ENCODE assay signal across 15 cellular contexts in genomic region chr5:11069041-11069440, GRCh38.
DNase-seq lines count a peak whose midpoint lies in the region; ATAC-seq, FAIRE-seq and TF ChIP-seq lines count a peak whose summit lies in the region.
"Had no signal": no experiment of that assay in that cellular context is flagged by ENCODE, and none has a peak within 500 bp of the region (broad histone marks: within the 10 kb centered on the region; RNA-seq: fewer than 3 reads in every experiment).

No MANE protein-coding gene starts in this region.

- no peak for TF ChIP-seq POLR2A in A549 (IDR thresholded peaks at IDR 0.05; ENCODE audit: low read length)

- H3K4me1 ChIP-seq in A549 (no peaks in the 10 kb centered on the region), mesendoderm (ENCODE audit: control insufficient read depth, low read depth, low read length) (no peaks in the 10 kb centered on the region)

- H3K27ac ChIP-seq in A549 (no peak overlapping the region), mesendoderm (ENCODE audit: low read depth, low read length) (no peak overlapping the region)

- H4K5ac ChIP-seq in mesendoderm (ENCODE audit: low read length) = no peak overlapping the region

- no peaks in the 10 kb centered on the region for H3K27me3 ChIP-seq in mesendoderm (ENCODE audit: insufficient read depth, low read length, poor library complexity)

- no peak overlapping the region for H4K8ac ChIP-seq in mesendoderm (ENCODE audit: low read depth, low read length)

- no peak overlapping the region for H3K4ac ChIP-seq in mesendoderm (ENCODE audit: low read depth, low read length)

- H3K4me2 ChIP-seq in A549 (no peak overlapping the region), mesendoderm (ENCODE audit: low read length) (no peak overlapping the region)

- H3K9me3 ChIP-seq in A549 = no peaks in the 10 kb centered on the region
- H3K9me3 ChIP-seq: MG63 had no signal

- no peak for TF ChIP-seq RAD21 in A549 (conservative IDR thresholded peaks at IDR 0.05 in 1 of 2, IDR thresholded peaks at IDR 0.05 in 1 of 2)

- no peak overlapping the region for H2AK5ac ChIP-seq in mesendoderm (ENCODE audit: low read length)

- no peaks in the 10 kb centered on the region for H3K9me3 Mint-ChIP-seq in T-helper 2 cell treated with Interferon-gamma antibody and Interleukin-4, amounts not matched to agents 5 μg/mL and 100 μg/mL, for 36 hours

- ATAC-seq in A549 = no peak

- no peak overlapping the region for H3K18ac ChIP-seq in mesendoderm (ENCODE audit: low read length)

- CTCF ChIA-PET in A549 (lab: Yijun Ruan, JAX) = no interaction called here

- POLR2A ChIA-PET in A549 (lab: Yijun Ruan, JAX) = no interaction called here

- no peak overlapping the region for H3K27ac Mint-ChIP-seq in T-helper 2 cell treated with Interferon-gamma antibody and Interleukin-4, amounts not matched to agents 5 μg/mL and 100 μg/mL, for 36 hours

- H3K4me1 Mint-ChIP-seq in T-helper 2 cell treated with Interferon-gamma antibody and Interleukin-4, amounts not matched to agents 5 μg/mL and 100 μg/mL, for 36 hours (ENCODE audit: low read depth) = no peaks in the 10 kb centered on the region

- no peak overlapping the region for H3K56ac ChIP-seq in mesendoderm (ENCODE audit: low read length)

- H3K27me3 Mint-ChIP-seq in T-helper 2 cell treated with Interferon-gamma antibody and Interleukin-4, amounts not matched to agents 5 μg/mL and 100 μg/mL, for 36 hours (ENCODE audit: low read depth) = no peaks in the 10 kb centered on the region

- no peak overlapping the region for H2BK5ac ChIP-seq in mesendoderm (ENCODE audit: low read length)

- no peak for DNase-seq in A549 (ENCODE audit: low read depth in 1 of 2, low spot score in 1 of 2)
- DNase-seq in M059J (ENCODE audit: low read depth) = peak; percentile 47
- peak; percentile 52 for DNase-seq in astrocyte of the hippocampus (ENCODE audit: low read depth, low spot score)
- peak; percentile 55 for DNase-seq in mesendoderm
- DNase-seq in T-helper 2 cell treated with Interferon-gamma antibody and Interleukin-4, amounts not matched to agents 5 μg/mL and 100 μg/mL, for 36 hours (ENCODE audit: low spot score) = no peak
- no peak for DNase-seq in stimulated activated CD4-positive, alpha-beta T cell treated with anti-CD3 and anti-CD28 coated beads, Interleukin-12 subunit alpha, Interleukin-12 subunit beta, amount 100 ng/mL, for 4 hours
- DNase-seq in amygdala (lab: John Stamatoyannopoulos, UW) = no peak
- DNase-seq in activated CD4-positive, alpha-beta T cell treated with anti-CD3 and anti-CD28 coated beads, Interleukin-2, amount 50 U/mL, for 48 hours = no peak
- DNase-seq: AML-193, COR-L47, H7, MG63, NCI-H1105 treated with DMSO at 0.1 percent for 48 hours, NCI-H187, NCI-H526 treated with DMSO at 0.1 percent for 48 hours had no signal

- H3K23ac ChIP-seq in mesendoderm (ENCODE audit: low read length) = no peak overlapping the region

- no peak overlapping the region for H2BK120ac ChIP-seq in mesendoderm (ENCODE audit: low read depth, low read length)

- no peaks in the 10 kb centered on the region for H3K79me2 ChIP-seq in mesendoderm (ENCODE audit: control insufficient read depth, insufficient read depth, low read length)

- FAIRE-seq in A549 (lab: Jason Lieb, UNC) = peak; percentile 7

- H3K4me3 ChIP-seq in A549 (no peak overlapping the region), mesendoderm (ENCODE audit: low read length) (no peak overlapping the region)
- H3K4me3 ChIP-seq: MG63 had no signal

- no peaks in the 10 kb centered on the region for H3K36me3 ChIP-seq in mesendoderm (ENCODE audit: control insufficient read depth, insufficient read depth, low read length)
- H3K36me3 ChIP-seq: MG63 had no signal

- H3K9ac ChIP-seq in mesendoderm (ENCODE audit: low read length) = no peak overlapping the region

- no peaks in the 10 kb centered on the region for H3K36me3 Mint-ChIP-seq in T-helper 2 cell treated with Interferon-gamma antibody and Interleukin-4, amounts not matched to agents 5 μg/mL and 100 μg/mL, for 36 hours (ENCODE audit: low read depth)

- no peak overlapping the region for H3K4me3 Mint-ChIP-seq in T-helper 2 cell treated with Interferon-gamma antibody and Interleukin-4, amounts not matched to agents 5 μg/mL and 100 μg/mL, for 36 hours

- H2BK15ac ChIP-seq in mesendoderm (replicated peaks; ENCODE audit: low read depth) = no peak overlapping the region

- no peaks in the 10 kb centered on the region for H3K79me1 ChIP-seq in mesendoderm (ENCODE audit: low read length)

- TF ChIP-seq CTCF in A549 (IDR thresholded peaks at IDR 0.05) = no peak

- TF ChIP-seq EP300 in A549 (IDR thresholded peaks at IDR 0.05) = no peak

- 47% methylated on average over 3 of the region's 3 CpGs for WGBS in A549 (ENCODE audit: missing lambda C conversion rate)
- WGBS in mesendoderm (ENCODE audit: extremely low coverage, insufficient coverage, low lambda C conversion rate) = no CpG with 5 or more reads among the region's 3 CpGs

TF ChIP-seq in A549, 52 proteins besides CTCF, POLR2A, EP300 and RAD21:
- TF ChIP-seq, protein P1, sequence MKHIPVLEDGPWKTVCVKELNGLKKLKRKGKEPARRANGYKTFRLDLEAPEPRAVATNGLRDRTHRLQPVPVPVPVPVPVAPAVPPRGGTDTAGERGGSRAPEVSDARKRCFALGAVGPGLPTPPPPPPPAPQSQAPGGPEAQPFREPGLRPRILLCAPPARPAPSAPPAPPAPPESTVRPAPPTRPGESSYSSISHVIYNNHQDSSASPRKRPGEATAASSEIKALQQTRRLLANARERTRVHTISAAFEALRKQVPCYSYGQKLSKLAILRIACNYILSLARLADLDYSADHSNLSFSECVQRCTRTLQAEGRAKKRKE (CRISPR knock-in tag; IDR thresholded peaks at IDR 0.05; ENCODE audit: low read depth) = no peak
- no peak for TF ChIP-seq JUNB (IDR thresholded peaks at IDR 0.05)
- TF ChIP-seq POLR2AphosphoS2 (conservative IDR thresholded peaks at IDR 0.05; ENCODE audit: low read length) = no peak
- TF ChIP-seq ZNF302 (CRISPR knock-in tag; IDR thresholded peaks at IDR 0.05) = no peak
- TF ChIP-seq, protein P2, sequence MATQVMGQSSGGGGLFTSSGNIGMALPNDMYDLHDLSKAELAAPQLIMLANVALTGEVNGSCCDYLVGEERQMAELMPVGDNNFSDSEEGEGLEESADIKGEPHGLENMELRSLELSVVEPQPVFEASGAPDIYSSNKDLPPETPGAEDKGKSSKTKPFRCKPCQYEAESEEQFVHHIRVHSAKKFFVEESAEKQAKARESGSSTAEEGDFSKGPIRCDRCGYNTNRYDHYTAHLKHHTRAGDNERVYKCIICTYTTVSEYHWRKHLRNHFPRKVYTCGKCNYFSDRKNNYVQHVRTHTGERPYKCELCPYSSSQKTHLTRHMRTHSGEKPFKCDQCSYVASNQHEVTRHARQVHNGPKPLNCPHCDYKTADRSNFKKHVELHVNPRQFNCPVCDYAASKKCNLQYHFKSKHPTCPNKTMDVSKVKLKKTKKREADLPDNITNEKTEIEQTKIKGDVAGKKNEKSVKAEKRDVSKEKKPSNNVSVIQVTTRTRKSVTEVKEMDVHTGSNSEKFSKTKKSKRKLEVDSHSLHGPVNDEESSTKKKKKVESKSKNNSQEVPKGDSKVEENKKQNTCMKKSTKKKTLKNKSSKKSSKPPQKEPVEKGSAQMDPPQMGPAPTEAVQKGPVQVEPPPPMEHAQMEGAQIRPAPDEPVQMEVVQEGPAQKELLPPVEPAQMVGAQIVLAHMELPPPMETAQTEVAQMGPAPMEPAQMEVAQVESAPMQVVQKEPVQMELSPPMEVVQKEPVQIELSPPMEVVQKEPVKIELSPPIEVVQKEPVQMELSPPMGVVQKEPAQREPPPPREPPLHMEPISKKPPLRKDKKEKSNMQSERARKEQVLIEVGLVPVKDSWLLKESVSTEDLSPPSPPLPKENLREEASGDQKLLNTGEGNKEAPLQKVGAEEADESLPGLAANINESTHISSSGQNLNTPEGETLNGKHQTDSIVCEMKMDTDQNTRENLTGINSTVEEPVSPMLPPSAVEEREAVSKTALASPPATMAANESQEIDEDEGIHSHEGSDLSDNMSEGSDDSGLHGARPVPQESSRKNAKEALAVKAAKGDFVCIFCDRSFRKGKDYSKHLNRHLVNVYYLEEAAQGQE (IDR thresholded peaks at IDR 0.05) = no peak
- no peak for TF ChIP-seq PHF8 (IDR thresholded peaks at IDR 0.05; ENCODE audit: borderline replicate concordance, low read depth)
- no peak for TF ChIP-seq KDM5A (IDR thresholded peaks at IDR 0.05)
- TF ChIP-seq FOSL2 (IDR thresholded peaks at IDR 0.05) = no peak
- no peak for TF ChIP-seq FOSL2 (CRISPR knock-in tag; IDR thresholded peaks at IDR 0.05)
- TF ChIP-seq RCOR1 (IDR thresholded peaks at IDR 0.05; ENCODE audit: low read depth, low read length) = no peak
- TF ChIP-seq CBX2 (IDR thresholded peaks at IDR 0.05; ENCODE audit: borderline replicate concordance, low read depth) = no peak
- no peak for TF ChIP-seq BCL3 (IDR thresholded peaks at IDR 0.05)

Comparison
In these comparisons a context has a peak if more than half of its experiments do, and no peak if none do; other contexts are left out.
1. DNase-seq: peak in M059J (single experiment), astrocyte of the hippocampus (single experiment) and mesendoderm (single experiment); none in A549 (0 of 2), T-helper 2 cell treated with Interferon-gamma antibody and Interleukin-4, amounts not matched to agents 5 μg/mL and 100 μg/mL, for 36 hours (single experiment), stimulated activated CD4-positive, alpha-beta T cell treated with anti-CD3 and anti-CD28 coated beads, Interleukin-12 subunit alpha, Interleukin-12 subunit beta, amount 100 ng/mL, for 4 hours (single experiment), amygdala (0 of 56) and activated CD4-positive, alpha-beta T cell treated with anti-CD3 and anti-CD28 coated beads, Interleukin-2, amount 50 U/mL, for 48 hours (0 of 2).